In genomic region chr4:13534344-13535063, GRCh38 we compare ENCODE assay signal across 1 cellular context.
TF ChIP-seq lines count a peak whose summit lies in the region.

No MANE protein-coding gene starts in this region.

TF ChIP-seq in HepG2, 621 proteins besides CTCF, POLR2A, EP300 and RAD21:
- peak; percentile 83 for TF ChIP-seq BCL6 (CRISPR knock-in tag; IDR thresholded peaks at IDR 0.05)
- 0 out of 2 replicates have a peak, but pooled peaks have one; percentile 29 for TF ChIP-seq HNRNPL (IDR thresholded peaks at IDR 0.05; ENCODE audit: low read depth, low read length)
- TF ChIP-seq, protein P1, sequence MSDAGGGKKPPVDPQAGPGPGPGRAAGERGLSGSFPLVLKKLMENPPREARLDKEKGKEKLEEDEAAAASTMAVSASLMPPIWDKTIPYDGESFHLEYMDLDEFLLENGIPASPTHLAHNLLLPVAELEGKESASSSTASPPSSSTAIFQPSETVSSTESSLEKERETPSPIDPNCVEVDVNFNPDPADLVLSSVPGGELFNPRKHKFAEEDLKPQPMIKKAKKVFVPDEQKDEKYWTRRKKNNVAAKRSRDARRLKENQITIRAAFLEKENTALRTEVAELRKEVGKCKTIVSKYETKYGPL (CRISPR knock-in tag; IDR thresholded peaks at IDR 0.05), result no peak
